ENCODE assay signal across 33 cellular contexts in genomic region chr1:151428068-151428467, GRCh38. TPM values are rescaled to one million over a fixed set of nuclear protein-coding genes. Genes with fewer than 3 reads are reported as not detected.
"Had no signal": no experiment of that assay in that cellular context is flagged by ENCODE, and none has a peak within 500 bp of the region (broad histone marks: within the 10 kb centered on the region; RNA-seq: fewer than 3 reads in every experiment).

No MANE protein-coding gene starts in this region.

- H3K4me2 ChIP-seq: KMS-11, SK-N-SH had no signal

- H3K4me1 ChIP-seq: body of pancreas, breast epithelium, Peyer's patch, SJSA1 had no signal

- H3K9me3 Mint-ChIP-seq: activated B cell treated with CpG ODN at 0.5 μM for 24 hours; activated CD8-positive, alpha-beta T cell treated with anti-CD3 and anti-CD28 coated beads for 36 hours; activated naive CD4-positive, alpha-beta T cell treated with anti-CD3 and anti-CD28 coated beads for 36 hours; activated naive CD4-positive, alpha-beta T cell treated with anti-CD3 and anti-CD28 coated beads, Interleukin-2, amount 50 U/mL, for 72 hours; activated T-cell treated with anti-CD3 and anti-CD28 coated beads, Interleukin-2, amount 50 U/mL, for 4 hours; activated T-helper 1 cell treated with anti-CD3 and anti-CD28 coated beads, Interleukin-12 subunit alpha, Interleukin-12 subunit beta, Interleukin-2, Interleukin-4 antibody, amounts not matched to agents 30 ng/mL and 10 ng/mL and 1 ng/mL, durations not matched to agents 14 hours and 24 hours and 36 hours; T-helper 1 cell treated with Interleukin-12 subunit alpha and Interleukin-12 subunit beta and Interleukin-4 antibody, amounts not matched to agents 30 μg/mL and 1 μg/mL, for 36 hours had no signal

- H3K27me3 ChIP-seq: adrenal gland, body of pancreas, breast epithelium, Peyer's patch, SJSA1 had no signal

- H3K9me3 ChIP-seq: adrenal gland, body of pancreas, breast epithelium, Peyer's patch, SJSA1, SK-N-SH had no signal

- H3K27me3 Mint-ChIP-seq: activated B cell treated with CpG ODN at 0.5 μM for 24 hours; activated CD8-positive, alpha-beta T cell treated with anti-CD3 and anti-CD28 coated beads for 36 hours had no signal

- ATAC-seq: activated CD8-positive, alpha-beta T cell treated with anti-CD3 and anti-CD28 coated beads for 36 hours; activated naive CD4-positive, alpha-beta T cell treated with anti-CD3 and anti-CD28 coated beads, Interleukin-2, amount 50 U/mL, for 72 hours; activated T-cell treated with anti-CD3 and anti-CD28 coated beads, Interleukin-2, amount 50 U/mL, for 4 hours; body of pancreas; PC-3 had no signal

- H3K27ac Mint-ChIP-seq: activated B cell treated with CpG ODN at 0.5 μM for 24 hours; activated CD8-positive, alpha-beta T cell treated with anti-CD3 and anti-CD28 coated beads for 36 hours; activated naive CD4-positive, alpha-beta T cell treated with anti-CD3 and anti-CD28 coated beads for 36 hours; activated T-helper 1 cell treated with anti-CD3 and anti-CD28 coated beads, Interleukin-12 subunit alpha, Interleukin-12 subunit beta, Interleukin-2, Interleukin-4 antibody, amounts not matched to agents 30 ng/mL and 10 ng/mL and 1 ng/mL, durations not matched to agents 14 hours and 24 hours and 36 hours; T-helper 1 cell treated with Interleukin-12 subunit alpha and Interleukin-12 subunit beta and Interleukin-4 antibody, amounts not matched to agents 30 μg/mL and 1 μg/mL, for 36 hours had no signal

- H3K4me1 Mint-ChIP-seq: activated B cell treated with CpG ODN at 0.5 μM for 24 hours had no signal

- H3K4me3 Mint-ChIP-seq: activated B cell treated with CpG ODN at 0.5 μM for 24 hours; activated CD8-positive, alpha-beta T cell treated with anti-CD3 and anti-CD28 coated beads for 36 hours; activated naive CD4-positive, alpha-beta T cell treated with anti-CD3 and anti-CD28 coated beads for 36 hours; activated T-cell treated with anti-CD3 and anti-CD28 coated beads, Interleukin-2, amount 50 U/mL, for 4 hours; activated T-helper 1 cell treated with anti-CD3 and anti-CD28 coated beads, Interleukin-12 subunit alpha, Interleukin-12 subunit beta, Interleukin-2, Interleukin-4 antibody, amounts not matched to agents 30 ng/mL and 10 ng/mL and 1 ng/mL, durations not matched to agents 14 hours and 24 hours and 36 hours; T-helper 1 cell treated with Interleukin-12 subunit alpha and Interleukin-12 subunit beta and Interleukin-4 antibody, amounts not matched to agents 30 μg/mL and 1 μg/mL, for 36 hours had no signal

- H3K4me3 ChIP-seq: adrenal gland, body of pancreas, breast epithelium, Peyer's patch, SJSA1 had no signal

- DNase-seq: activated B cell treated with CpG ODN at 0.5 μM for 24 hours; activated CD4-positive, alpha-beta T cell treated with anti-CD3 and anti-CD28 coated beads for 4 hours; activated CD4-positive, alpha-beta T cell treated with anti-CD3 and anti-CD28 coated beads, Interleukin-2, amount 50 U/mL, for 4 hours; activated CD4-positive, CD25-positive, alpha-beta regulatory T cell treated with anti-CD3 and anti-CD28 coated beads, Interleukin-2, amount 50 U/mL, for 72 hours; activated CD8-positive, alpha-beta T cell treated with anti-CD3 and anti-CD28 coated beads for 36 hours; activated gamma-delta T cell treated with Interleukin-2 at 50 U/mL for 16 hours; activated naive CD4-positive, alpha-beta T cell treated with anti-CD3 and anti-CD28 coated beads for 36 hours; activated T-cell treated with anti-CD3 and anti-CD28 coated beads, Interleukin-2, amount 50 U/mL, for 4 hours; adrenal gland; body of pancreas; NCI-H1092 treated with DMSO at 0.1 percent for 48 hours; NCI-H1417; NCI-H1930; NCI-H2081 treated with DMSO at 0.1 percent for 48 hours; NCI-H226; NCI-H446 treated with DMSO at 0.1 percent for 48 hours; NCI-H524; NCI-H748 treated with DMSO at 0.1 percent for 48 hours; NK-92 treated with Interleukin-12 subunit alpha and Interleukin-12 subunit beta, amount 100 ng/mL, for 24 hours; PC-3; Peyer's patch; RPMI8226; SHP77 treated with DMSO at 0.1 percent for 48 hours; SK-N-SH; T-helper 9 cell had no signal

- H3K9ac ChIP-seq: KMS-11, SK-N-SH had no signal

- H3K27ac ChIP-seq: adrenal gland, body of pancreas, breast epithelium, KMS-11, Peyer's patch, SJSA1, VCaP had no signal

RNA-seq across cellular contexts. Expression of gene SELENBP1, which starts 55.6 kb away (rescaled TPM):
- total RNA-seq: activated B cell treated with CpG ODN at 0.5 μM for 24 hours; activated CD8-positive, alpha-beta memory T cell treated with anti-CD3 and anti-CD28 coated beads for 36 hours; activated CD8-positive, alpha-beta T cell treated with anti-CD3 and anti-CD28 coated beads for 36 hours; activated naive CD4-positive, alpha-beta T cell treated with anti-CD3 and anti-CD28 coated beads for 36 hours; activated naive CD4-positive, alpha-beta T cell treated with anti-CD3 and anti-CD28 coated beads, Interleukin-2, amount 50 U/mL, for 72 hours; activated T-helper 1 cell treated with anti-CD3 and anti-CD28 coated beads, Interleukin-12 subunit alpha, Interleukin-12 subunit beta, Interleukin-2, Interleukin-4 antibody, amounts not matched to agents 30 ng/mL and 10 ng/mL and 1 ng/mL, durations not matched to agents 14 hours and 24 hours and 36 hours had no signal
